ENCODE assay signal across 22 cellular contexts in genomic region chr6:167745660-167746376, GRCh38.
DNase-seq lines count a peak whose midpoint lies in the region; ATAC-seq and TF ChIP-seq lines count a peak whose summit lies in the region.
"Had no signal": no experiment of that assay in that cellular context is flagged by ENCODE, and none has a peak within 500 bp of the region (broad histone marks: within the 10 kb centered on the region; RNA-seq: fewer than 3 reads in every experiment).

No MANE protein-coding gene starts in this region.

- TF ChIP-seq POLR2A in transverse colon (IDR thresholded peaks at IDR 0.05), result no peak

- TF ChIP-seq CTCF in endodermal cell (conservative IDR thresholded peaks at IDR 0.05) (no peak), hepatocyte (IDR thresholded peaks at IDR 0.05; ENCODE audit: poor library complexity) (no peak), transverse colon (IDR thresholded peaks at IDR 0.05) (no peak), colonic mucosa (IDR thresholded peaks at IDR 0.05) (no peak)
- TF ChIP-seq CTCF in CD4-positive, alpha-beta T cell (IDR thresholded peaks at IDR 0.05), result no peak

- intact Hi-C loops in transverse colon (cut with DNase I; ENCODE audit: low total_unique reads) (no loop called here), colonic mucosa (cut with DNase I) (no loop called here)
- intact Hi-C loops in CD4-positive, alpha-beta T cell (cut with DNase I, micrococcal nuclease), result no loop called here

- H4K91ac ChIP-seq in trophoblast cell (ENCODE audit: low read depth, low read length), result peak overlapping the region; percentile 83

- no peaks in the 10 kb centered on the region for H3K9me2 ChIP-seq in hepatocyte (replicated peaks; ENCODE audit: insufficient read depth)

- peak overlapping the region; percentile 75 for H3K14ac ChIP-seq in trophoblast cell (ENCODE audit: low read length)

- peak overlapping the region; percentile 89 for H3K18ac ChIP-seq in trophoblast cell (ENCODE audit: low read length)

- CTCF ChIA-PET in CD4-positive, alpha-beta T cell (lab: Charles Lee), result no interaction called here

- H3K27me3 ChIP-seq in endodermal cell (ENCODE audit: control insufficient read depth, insufficient read depth, low read length, poor library complexity, severe bottlenecking) (no peaks in the 10 kb centered on the region), hepatocyte (no peaks in the 10 kb centered on the region), trophoblast cell (ENCODE audit: insufficient read depth, low read length) (no peaks in the 10 kb centered on the region), transverse colon (no peaks in the 10 kb centered on the region), colonic mucosa (no peaks in the 10 kb centered on the region)
- H3K27me3 ChIP-seq in CD4-positive, alpha-beta T cell (ENCODE audit: control insufficient read depth, insufficient read depth, low read length), result peaks cover 5% of the 10 kb centered on the region
- H3K27me3 ChIP-seq: Peyer's patch had no signal

- H4K20me1 ChIP-seq in hepatocyte (ENCODE audit: insufficient read depth, poor library complexity, severe bottlenecking), result no peaks in the 10 kb centered on the region

- H3K4me2 ChIP-seq in hepatocyte (peak overlapping the region; percentile 51), trophoblast cell (ENCODE audit: low read length) (no peak overlapping the region)

- H2BK12ac ChIP-seq in trophoblast cell (ENCODE audit: low read length), result peak overlapping the region; percentile 87

- DNase-seq in endodermal cell (peak; percentile 40), hepatocyte (ENCODE audit: low spot score) (no peak), trophoblast cell (peak; percentile 60 to 84), transverse colon (no peak), colonic mucosa (no peak)
- no peak for DNase-seq in CD4-positive, alpha-beta T cell
- DNase-seq in activated CD4-positive, alpha-beta T cell treated with anti-CD3 and anti-CD28 coated beads for 48 hours, result no peak
- DNase-seq: activated B cell treated with CpG ODN at 0.5 μM for 24 hours; activated CD4-positive, alpha-beta memory T cell treated with anti-CD3 and anti-CD28 coated beads for 36 hours; activated gamma-delta T cell; cortex of kidney; DMS 273 treated with DMSO at 0.1 percent for 48 hours; H9; MG63; NCI-H1417 treated with DMSO at 0.1 percent for 48 hours; retina; stimulated activated CD4-positive, alpha-beta T cell treated with anti-CD3 and anti-CD28 coated beads, Interleukin-15, amount 100 ng/mL, for 24 hours had no signal

- H3K27ac Mint-ChIP-seq in endodermal cell, result peak overlapping the region; percentile 92
- no peak overlapping the region for H3K27ac Mint-ChIP-seq in CD4-positive, alpha-beta T cell
- H3K27ac Mint-ChIP-seq: activated B cell treated with CpG ODN at 0.5 μM for 24 hours; activated CD4-positive, alpha-beta memory T cell treated with anti-CD3 and anti-CD28 coated beads for 36 hours; CD14-positive monocyte; H9 had no signal

- H3K36me3 ChIP-seq in endodermal cell (ENCODE audit: control insufficient read depth, insufficient read depth, low read length), result no peaks in the 10 kb centered on the region
- no peaks in the 10 kb centered on the region for H3K36me3 ChIP-seq in hepatocyte (replicated peaks; ENCODE audit: insufficient read depth, low read depth)
- no peaks in the 10 kb centered on the region for H3K36me3 ChIP-seq in trophoblast cell (ENCODE audit: control insufficient read depth in 1 of 2, insufficient read depth in 2 of 2, low read length in 2 of 2)
- no peaks in the 10 kb centered on the region for H3K36me3 ChIP-seq in transverse colon
- H3K36me3 ChIP-seq in colonic mucosa, result no peaks in the 10 kb centered on the region
- H3K36me3 ChIP-seq: MG63, Peyer's patch had no signal

- no peak overlapping the region for H2AFZ ChIP-seq in hepatocyte
- no peak overlapping the region for H2AFZ ChIP-seq in trophoblast cell (ENCODE audit: insufficient read depth, low read length, poor library complexity)

- peak overlapping the region; percentile 64 for H4K8ac ChIP-seq in trophoblast cell (ENCODE audit: low read depth, low read length)

- no peaks in the 10 kb centered on the region for H3K79me2 ChIP-seq in hepatocyte
- peaks cover 4% of the 10 kb centered on the region for H3K79me2 ChIP-seq in trophoblast cell (ENCODE audit: control insufficient read depth, insufficient read depth, low read length, poor library complexity)

- no peak overlapping the region for H4K12ac ChIP-seq in trophoblast cell (ENCODE audit: low read depth, low read length)

- H3K4me1 ChIP-seq in endodermal cell (ENCODE audit: control insufficient read depth, insufficient read depth, low read length), result peaks cover 41% of the 10 kb centered on the region
- H3K4me1 ChIP-seq in hepatocyte (ENCODE audit: insufficient read depth), result peaks cover 31% of the 10 kb centered on the region
- peaks cover 49 to 50% of the 10 kb centered on the region in 2 experiments for H3K4me1 ChIP-seq in trophoblast cell (ENCODE audit: control insufficient read depth in 1 of 2, insufficient read depth in 2 of 2, low read length in 2 of 2)
- H3K4me1 ChIP-seq in transverse colon, result peaks cover 0 to 21% (median 3%) of the 10 kb centered on the region in 4 donors
- H3K4me1 ChIP-seq in colonic mucosa, result no peaks in the 10 kb centered on the region

- peak overlapping the region; percentile 65 for H2BK120ac ChIP-seq in trophoblast cell (ENCODE audit: insufficient read depth, low read length, poor library complexity)

- peak overlapping the region; percentile 36 for H3K9ac ChIP-seq in endodermal cell (ENCODE audit: extremely low read depth, low read length, poor library complexity, severe bottlenecking)
- H3K9ac ChIP-seq in trophoblast cell (ENCODE audit: low read length), result no peak overlapping the region
- H3K9ac ChIP-seq in colonic mucosa (ENCODE audit: low read depth in 2 of 2, low read length in 2 of 2), result no peak overlapping the region

- no peak overlapping the region for H3K4me3 ChIP-seq in endodermal cell (ENCODE audit: low read length)
- no peak overlapping the region for H3K4me3 ChIP-seq in hepatocyte
- H3K4me3 ChIP-seq in trophoblast cell (ENCODE audit: low read depth, low read length), result no peak overlapping the region
- no peak overlapping the region for H3K4me3 ChIP-seq in transverse colon
- no peak overlapping the region for H3K4me3 ChIP-seq in colonic mucosa
- H3K4me3 ChIP-seq: MG63, Peyer's patch, SK-N-MC had no signal

- H2BK5ac ChIP-seq in trophoblast cell (ENCODE audit: low read depth, low read length, poor library complexity), result peak overlapping the region; percentile 61

- 87% methylated on average over 14 to 19 of the region's 19 CpGs for whole genome bisulfite sequencing in endodermal cell (ENCODE audit: insufficient coverage in 1 of 2, insufficient read length in 1 of 2), 2 experiments
- 71% methylated on average over 19 of the region's 19 CpGs for WGBS in hepatocyte (ENCODE audit: low lambda C conversion rate, missing lambda C conversion rate)
- WGBS in trophoblast cell (ENCODE audit: extremely low coverage, insufficient coverage, insufficient read length), result no CpG with 5 or more reads among the region's 19 CpGs
- WGBS in transverse colon (ENCODE audit: low coverage in 1 of 2), 2 donors, result 67 to 85% methylated on average over 1 to 19 of the region's 19 CpGs

- peak overlapping the region; percentile 60 for H3K4ac ChIP-seq in trophoblast cell (ENCODE audit: low read depth, low read length)

- no peak for ATAC-seq in CD4-positive, alpha-beta T cell (ENCODE audit: poor library complexity)
- ATAC-seq in HG02970 (IDR thresholded peaks at IDR 0.05; ENCODE audit: low FRiP score, unreplicated experiment), result no peak
- ATAC-seq: left lobe of liver had no signal

- no peak overlapping the region for H3K27ac ChIP-seq in endodermal cell (ENCODE audit: low read depth, low read length)
- peak overlapping the region; percentile 86 for H3K27ac ChIP-seq in hepatocyte
- peak overlapping the region; percentile 33 for H3K27ac ChIP-seq in trophoblast cell (ENCODE audit: low read depth, low read length)
- peak overlapping the region in 3 of 4 donors; percentile 52 to 79 (median 66) for H3K27ac ChIP-seq in transverse colon
- H3K27ac ChIP-seq in CD4-positive, alpha-beta T cell (ENCODE audit: low read depth, low read length), result no peak overlapping the region
- no peak overlapping the region for H3K27ac ChIP-seq in colonic mucosa
- H3K27ac ChIP-seq: Peyer's patch, SK-N-MC had no signal

- peaks cover 4% of the 10 kb centered on the region for H3K9me3 Mint-ChIP-seq in endodermal cell
- H3K9me3 Mint-ChIP-seq in CD4-positive, alpha-beta T cell, result no peaks in the 10 kb centered on the region
- H3K9me3 Mint-ChIP-seq: activated CD4-positive, alpha-beta memory T cell treated with anti-CD3 and anti-CD28 coated beads for 36 hours; H9 had no signal

- peaks cover 49% of the 10 kb centered on the region for H3K4me1 Mint-ChIP-seq in endodermal cell
- no peaks in the 10 kb centered on the region for H3K4me1 Mint-ChIP-seq in CD4-positive, alpha-beta T cell (ENCODE audit: low read depth)
- H3K4me1 Mint-ChIP-seq: activated B cell treated with CpG ODN at 0.5 μM for 24 hours, CD14-positive monocyte had no signal

- no peaks in the 10 kb centered on the region for H3K27me3 Mint-ChIP-seq in endodermal cell (ENCODE audit: insufficient read depth)
- peaks cover 8% of the 10 kb centered on the region for H3K27me3 Mint-ChIP-seq in CD4-positive, alpha-beta T cell

- H3K9me3 ChIP-seq in endodermal cell (ENCODE audit: control insufficient read depth, low read length) (peaks cover 8% of the 10 kb centered on the region), hepatocyte (ENCODE audit: low read depth) (no peaks in the 10 kb centered on the region), trophoblast cell (ENCODE audit: insufficient read depth, low read depth, low read length) (peaks cover 2% of the 10 kb centered on the region), transverse colon (no peaks in the 10 kb centered on the region), colonic mucosa (no peaks in the 10 kb centered on the region)
- no peaks in the 10 kb centered on the region for H3K9me3 ChIP-seq in CD4-positive, alpha-beta T cell (ENCODE audit: control insufficient read depth, low read length)
- H3K9me3 ChIP-seq: MG63, Peyer's patch had no signal

- H3K4me3 Mint-ChIP-seq in endodermal cell, result no peak overlapping the region
- H3K4me3 Mint-ChIP-seq in CD4-positive, alpha-beta T cell, result no peak overlapping the region
- H3K4me3 Mint-ChIP-seq: activated B cell treated with CpG ODN at 0.5 μM for 24 hours; activated CD4-positive, alpha-beta memory T cell treated with anti-CD3 and anti-CD28 coated beads for 36 hours; CD14-positive monocyte; H9 had no signal

- H2AK5ac ChIP-seq in trophoblast cell (ENCODE audit: low read length), result peak overlapping the region; percentile 86

- H3K36me3 Mint-ChIP-seq in endodermal cell (ENCODE audit: low read depth), result no peaks in the 10 kb centered on the region
- no peaks in the 10 kb centered on the region for H3K36me3 Mint-ChIP-seq in CD4-positive, alpha-beta T cell (ENCODE audit: low read depth)
- H3K36me3 Mint-ChIP-seq: activated CD4-positive, alpha-beta memory T cell treated with anti-CD3 and anti-CD28 coated beads for 36 hours; CD14-positive monocyte had no signal

- no peak for TF ChIP-seq EP300 in transverse colon (IDR thresholded peaks at IDR 0.05; ENCODE audit: low read depth)

- POLR2A ChIA-PET in CD4-positive, alpha-beta T cell (lab: Charles Lee), result no interaction called here

- H3K79me1 ChIP-seq in trophoblast cell (ENCODE audit: low read length), result peaks cover 40% of the 10 kb centered on the region

- in situ Hi-C loops in transverse colon (cut with MboI; ENCODE audit: low pct_ligation_motif_present in 1 of 4, low pct_unique_long_range_greater_than_20kb in 1 of 4, low sequenced_read_pairs in 3 of 4), result no loop called here

- no peak overlapping the region for H3K23ac ChIP-seq in trophoblast cell (ENCODE audit: low read length)

Comparison
In these comparisons a context has a peak if more than half of its experiments do, and no peak if none do; other contexts are left out.
1. DNase-seq: peak in endodermal cell (single experiment) and trophoblast cell (2 of 2); none in hepatocyte (single experiment), transverse colon (single experiment), CD4-positive, alpha-beta T cell (0 of 10), colonic mucosa (single experiment) and activated CD4-positive, alpha-beta T cell treated with anti-CD3 and anti-CD28 coated beads for 48 hours (single experiment).
2. H3K27ac ChIP-seq: peak in hepatocyte (single experiment), trophoblast cell (single experiment) and transverse colon (3 of 4); none in endodermal cell (single experiment), CD4-positive, alpha-beta T cell (single experiment) and colonic mucosa (single experiment).